In genomic region chr7:55517191-55517633, GRCh38 we compare ENCODE assay signal across 10 cellular contexts. TPM values are rescaled to one million over a fixed set of nuclear protein-coding genes. Genes with fewer than 3 reads are reported as not detected.
DNase-seq lines count a peak whose midpoint lies in the region; ATAC-seq, FAIRE-seq and TF ChIP-seq lines count a peak whose summit lies in the region.
"Had no signal": no experiment of that assay in that cellular context is flagged by ENCODE, and none has a peak within 500 bp of the region (broad histone marks: within the 10 kb centered on the region; RNA-seq: fewer than 3 reads in every experiment).

No MANE protein-coding gene starts in this region.

- H3K4me1 ChIP-seq in GM23338 (ENCODE audit: insufficient read depth) = peaks cover 23% of the 10 kb centered on the region

- intact Hi-C loops in posterior vena cava (cut with DNase I) = loop anchor here in 1 of 2 donors (5.0 kb wide), 1 partner anchor 465 kb away; no protein-coding TSS in a partner anchor

- no peak for TF ChIP-seq CTCF in GM23338 (conservative IDR thresholded peaks at IDR 0.05; ENCODE audit: low read depth in 2 of 2)

- H3K4me2 ChIP-seq in GM23338 = no peak overlapping the region

- H3K4me3 ChIP-seq in GM23338 = no peak overlapping the region

- ATAC-seq in GM18861 (IDR thresholded peaks at IDR 0.05; ENCODE audit: unreplicated experiment) (peak; percentile 78), GM21786 (IDR thresholded peaks at IDR 0.05; ENCODE audit: unreplicated experiment) (peak; percentile 79), HG03571 (IDR thresholded peaks at IDR 0.05; ENCODE audit: unreplicated experiment) (peak; percentile 71), GM23338 (no peak)

- no peak overlapping the region for H2AFZ ChIP-seq in GM23338

- peaks cover 9% of the 10 kb centered on the region for H4K20me1 ChIP-seq in GM23338 (replicated peaks; ENCODE audit: insufficient read depth)

- peak; percentile 58 for DNase-seq in posterior vena cava (ENCODE audit: low spot score)
- no peak for DNase-seq in frontal cortex (ENCODE audit: low spot score in 2 of 2)
- no peak for DNase-seq in NCI-H1092 (lab: John Stamatoyannopoulos, UW)
- DNase-seq in SK-N-DZ (ENCODE audit: low spot score) = no peak
- no peak for DNase-seq in GM23338 (ENCODE audit: low spot score)
- DNase-seq: mesendoderm, NCI-H146 had no signal

- peaks cover 17% of the 10 kb centered on the region for H3K27me3 Mint-ChIP-seq in GM23338 (ENCODE audit: insufficient read depth, low read depth, poor library complexity)

- no peak overlapping the region for H3K27ac ChIP-seq in GM23338 (ENCODE audit: low read depth)

- peaks cover 38% of the 10 kb centered on the region for H3K4me1 Mint-ChIP-seq in GM23338

- no peaks in the 10 kb centered on the region for H3K36me3 ChIP-seq in GM23338 (ENCODE audit: insufficient read depth)

- no peaks in the 10 kb centered on the region for H3K9me2 ChIP-seq in GM23338 (ENCODE audit: insufficient read depth)

- no peak for FAIRE-seq in frontal cortex (lab: Jason Lieb, UNC)

- peaks cover 21% of the 10 kb centered on the region for H3K79me2 ChIP-seq in GM23338 (replicated peaks; ENCODE audit: insufficient read depth)

- no peak overlapping the region for H3K4me3 Mint-ChIP-seq in GM23338

- no peak overlapping the region for H3K27ac Mint-ChIP-seq in GM23338

- no peaks in the 10 kb centered on the region for H3K27me3 ChIP-seq in GM23338 (ENCODE audit: insufficient read depth)

- H3F3A ChIP-seq in GM23338 (replicated peaks; ENCODE audit: low read depth) = no peaks in the 10 kb centered on the region

- peaks cover 23% of the 10 kb centered on the region for H3K36me3 Mint-ChIP-seq in GM23338 (ENCODE audit: low read depth)

- H3K9me3 Mint-ChIP-seq in GM23338 = no peaks in the 10 kb centered on the region

TF ChIP-seq in GM23338, 12 proteins besides CTCF, POLR2A, EP300 and RAD21:
- no peak for TF ChIP-seq ZNF114 (CRISPR knock-in tag; IDR thresholded peaks at IDR 0.05)
- no peak for TF ChIP-seq REST (IDR thresholded peaks at IDR 0.05; ENCODE audit: unreplicated experiment)
- TF ChIP-seq EZH2phosphoT487 (IDR thresholded peaks at IDR 0.05; ENCODE audit: unreplicated experiment) = no peak
- no peak for TF ChIP-seq ZNF331 (CRISPR knock-in tag; IDR thresholded peaks at IDR 0.05; ENCODE audit: low read depth)

RNA-seq across cellular contexts. Expression of gene VOPP1, which starts 55.1 kb away (rescaled TPM):
- total RNA-seq in posterior vena cava (10 to 100 TPM; 47.4 to 56.7 TPM), frontal cortex (83.6 TPM)
- 48.1 and 50.4 TPM in 2 replicates for polyA plus RNA-seq in SK-N-DZ (2014; cell fraction: cytosol; rRNA removed)
- 15.3 and 23.6 TPM in 2 replicates for polyA plus RNA-seq in SK-N-DZ (2014; cell fraction: nucleus; rRNA removed)
- 71.0 and 73.7 TPM in 2 replicates for total RNA-seq in GM23338 (2014; rRNA removed; shearing (Covaris generic))
- polyA plus RNA-seq in GM23338 (2016; fragmentation: Nextera tagmentation; extraction: Ambion mirVana) = 26.2 and 28.2 TPM in 2 replicates
